In the genomic region with DNA sequence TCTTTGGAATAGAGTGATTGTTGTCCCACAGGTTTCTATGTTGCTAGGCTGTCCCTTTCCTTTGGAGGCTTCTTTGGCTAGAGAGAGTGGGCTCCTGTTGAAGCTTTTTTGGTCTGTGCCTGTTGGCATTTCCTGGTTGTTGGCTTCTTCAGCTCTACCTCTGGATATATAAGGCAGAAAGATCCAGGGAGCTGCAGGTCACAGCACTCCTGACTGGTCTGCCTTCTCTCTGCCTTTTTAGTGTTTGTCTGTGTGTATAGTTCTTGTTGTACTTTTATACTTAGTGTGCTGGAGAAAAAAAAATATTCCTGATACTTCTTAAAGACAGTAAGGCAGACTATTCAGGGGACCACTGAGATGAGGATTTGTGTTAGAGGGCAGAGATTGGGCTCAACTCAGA, we compare ENCODE assay signal across 18 cellular contexts.
A peak's percentile ranks its signal among the peaks of the same experiment; 100 is the strongest.
DNase-seq lines count a peak whose midpoint lies in the region; ATAC-seq and TF ChIP-seq lines count a peak whose summit lies in the region.
"Had no signal": no experiment of that assay in that cellular context is flagged by ENCODE, and none has a peak within 500 bp of the region (broad histone marks: within the 10 kb centered on the region; RNA-seq: fewer than 3 reads in every experiment).

No MANE protein-coding gene starts in this region.

- H3K18ac ChIP-seq in mesendoderm (ENCODE audit: low read length), result no peak overlapping the region
- no peak overlapping the region for H3K18ac ChIP-seq in mesenchymal stem cell (ENCODE audit: low read depth in 1 of 2, low read length in 2 of 2)

- no peaks in the 10 kb centered on the region for H3K9me2 ChIP-seq in HCT116 (ENCODE audit: insufficient read depth)

- H2BK15ac ChIP-seq in mesendoderm (replicated peaks; ENCODE audit: low read depth), result no peak overlapping the region
- H2BK15ac ChIP-seq in mesenchymal stem cell (ENCODE audit: low read depth, poor library complexity, severe bottlenecking), result no peak overlapping the region

- H3K79me2 ChIP-seq in HCT116 (ENCODE audit: insufficient read depth, low read length), result no peaks in the 10 kb centered on the region
- H3K79me2 ChIP-seq in mammary epithelial cell (ENCODE audit: insufficient read depth, low read length), result no peaks in the 10 kb centered on the region
- H3K79me2 ChIP-seq in mesendoderm (ENCODE audit: control insufficient read depth, insufficient read depth, low read length), result no peaks in the 10 kb centered on the region

- H3K9ac ChIP-seq in HCT116 (ENCODE audit: low read length) (no peak overlapping the region), mammary epithelial cell (ENCODE audit: insufficient read depth, low read length) (no peak overlapping the region), mesendoderm (ENCODE audit: low read length) (no peak overlapping the region), mesenchymal stem cell (ENCODE audit: low read length) (no peak overlapping the region)

- BruUV-seq in HCT116 (replicated peaks; lab: Mats Ljungman, UMichigan), result no TSS peak
- BruUV-seq in mammary epithelial cell (replicated peaks; lab: Mats Ljungman, UMichigan), result no TSS peak

- CTCF ChIA-PET in HCT116 (lab: Charles Lee), result no interaction called here
- CTCF ChIA-PET in mammary epithelial cell (lab: Charles Lee; ENCODE audit: low non-redundant PET), result no interaction called here

- H3K79me1 ChIP-seq in mesendoderm (ENCODE audit: low read length) (no peaks in the 10 kb centered on the region), mesenchymal stem cell (replicated peaks; ENCODE audit: low read length, poor library complexity, severe bottlenecking) (peaks cover 2% of the 10 kb centered on the region)

- H3K23ac ChIP-seq in mesendoderm (ENCODE audit: low read length) (no peak overlapping the region), mesenchymal stem cell (ENCODE audit: low read length in 2 of 2) (no peak overlapping the region)

- peaks cover 17% of the 10 kb centered on the region in 2 experiments for H3K9me3 ChIP-seq in HCT116 (ENCODE audit: control insufficient read depth in 1 of 2, insufficient read depth in 1 of 2, low read depth in 1 of 2, low read length in 2 of 2)
- H3K9me3 ChIP-seq in mammary epithelial cell (replicated peaks; ENCODE audit: insufficient read depth, low read length), result peaks cover 13% of the 10 kb centered on the region
- peaks cover 13% of the 10 kb centered on the region for H3K9me3 ChIP-seq in mesenchymal stem cell (ENCODE audit: control insufficient read depth, low read length)

- H3K36me3 ChIP-seq in HCT116 (ENCODE audit: control insufficient read depth in 1 of 2, insufficient read depth in 2 of 2, low read length in 2 of 2) (peaks cover 0 to 9% of the 10 kb centered on the region in 2 experiments; a peak in 1 of 4 replicates), mammary epithelial cell (ENCODE audit: insufficient read depth, low read length) (no peaks in the 10 kb centered on the region), mesendoderm (ENCODE audit: control insufficient read depth, insufficient read depth, low read length) (no peaks in the 10 kb centered on the region), mesenchymal stem cell (ENCODE audit: control insufficient read depth in 1 of 2, insufficient read depth in 2 of 2, low read depth in 1 of 2, low read length in 2 of 2) (peaks cover 6 to 11% of the 10 kb centered on the region in 2 experiments)

- no peak overlapping the region for H4K91ac ChIP-seq in mesenchymal stem cell (ENCODE audit: low read length)

- DNase-seq in NCI-H1092 treated with DMSO at 0.1 percent for 48 hours (lab: John Stamatoyannopoulos, UW) (peak; percentile 8), NCI-H1092 (lab: John Stamatoyannopoulos, UW) (no peak), HCT116 (ENCODE audit: low read depth, low spot score) (peak; percentile 8), mammary epithelial cell (peak; percentile 3), mesendoderm (peak; percentile 63), mesenchymal stem cell (no peak), nucleus accumbens (lab: John Stamatoyannopoulos, UW) (no peak)
- DNase-seq: activated B cell treated with CpG ODN at 0.5 μM for 24 hours; activated naive CD4-positive, alpha-beta T cell treated with anti-CD3 and anti-CD28 coated beads, Interleukin-2, amount 50 U/mL, for 16 hours; AML-193; DND-41; dorsolateral prefrontal cortex; left cardiac atrium; naive B cell; NCI-H2081 treated with DMSO at 0.1 percent for 48 hours; small intestine; stimulated activated CD4-positive, alpha-beta T cell treated with anti-CD3 and anti-CD28 coated beads, Interleukin-2, amount 100 ng/mL, for 24 hours had no signal

- no peak overlapping the region for H4K5ac ChIP-seq in mesendoderm (ENCODE audit: low read length)

- H4K8ac ChIP-seq in mesendoderm (ENCODE audit: low read depth, low read length) (no peak overlapping the region), mesenchymal stem cell (ENCODE audit: low read length) (no peak overlapping the region)

- no peak overlapping the region for H3K27ac ChIP-seq in HCT116 (ENCODE audit: low read depth, low read length)
- no peak overlapping the region for H3K27ac ChIP-seq in mammary epithelial cell (ENCODE audit: insufficient read depth, low read depth, low read length)
- H3K27ac ChIP-seq in mesendoderm (ENCODE audit: low read depth, low read length), result no peak overlapping the region
- no peak overlapping the region for H3K27ac ChIP-seq in mesenchymal stem cell (ENCODE audit: low read length, poor library complexity, severe bottlenecking)
- H3K27ac ChIP-seq: dorsolateral prefrontal cortex had no signal

- H3K4me2 ChIP-seq in HCT116 (ENCODE audit: low read length) (no peak overlapping the region), mammary epithelial cell (ENCODE audit: insufficient read depth, low read depth, low read length) (no peak overlapping the region), mesendoderm (ENCODE audit: low read length) (no peak overlapping the region), mesenchymal stem cell (ENCODE audit: low read length, poor library complexity, severe bottlenecking) (no peak overlapping the region)

- H2BK120ac ChIP-seq in mesendoderm (ENCODE audit: low read depth, low read length), result no peak overlapping the region
- H2BK120ac ChIP-seq in mesenchymal stem cell (ENCODE audit: low read depth, low read length), result no peak overlapping the region

- H2BK12ac ChIP-seq in mesenchymal stem cell (ENCODE audit: low read length in 2 of 2), result no peak overlapping the region

- H2AFZ ChIP-seq in HCT116 (ENCODE audit: low read depth, low read length, poor library complexity, severe bottlenecking), result no peak overlapping the region
- no peak overlapping the region for H2AFZ ChIP-seq in mammary epithelial cell (ENCODE audit: low read depth, low read length)
- no peak overlapping the region for H2AFZ ChIP-seq in mesenchymal stem cell (ENCODE audit: low read depth, low read length)

- POLR2A ChIA-PET in HCT116 (lab: Charles Lee), result no interaction called here

- H4K20me1 ChIP-seq in HCT116 (ENCODE audit: insufficient read depth) (no peaks in the 10 kb centered on the region), mammary epithelial cell (ENCODE audit: insufficient read depth, low read length) (no peaks in the 10 kb centered on the region)

- H3K4me3 ChIP-seq in HCT116 (replicated peaks in 1 of 2; ENCODE audit: low read depth in 1 of 2, low read length in 2 of 2), result no peak overlapping the region
- no peak overlapping the region for H3K4me3 ChIP-seq in mammary epithelial cell (replicated peaks in 1 of 3; ENCODE audit: insufficient read depth in 1 of 3, low read depth in 2 of 3, low read length in 3 of 3)
- H3K4me3 ChIP-seq in mesendoderm (ENCODE audit: low read length), result no peak overlapping the region
- no peak overlapping the region for H3K4me3 ChIP-seq in mesenchymal stem cell (ENCODE audit: insufficient read depth in 1 of 2, low read depth in 1 of 2, low read length in 2 of 2)
- H3K4me3 ChIP-seq: dorsolateral prefrontal cortex had no signal

- no peak overlapping the region for H3K14ac ChIP-seq in mesenchymal stem cell (ENCODE audit: low read length in 2 of 2)

- in situ Hi-C loops in mammary epithelial cell (cut with MboI; ENCODE audit: low sequenced_read_pairs in 2 of 2), result no loop called here

- H3K4me1 ChIP-seq in HCT116 (ENCODE audit: control insufficient read depth in 1 of 2, insufficient read depth in 2 of 2, low read length in 2 of 2) (no peaks in the 10 kb centered on the region), mammary epithelial cell (ENCODE audit: insufficient read depth, low read length) (no peaks in the 10 kb centered on the region), mesendoderm (ENCODE audit: control insufficient read depth, low read depth, low read length) (no peaks in the 10 kb centered on the region), mesenchymal stem cell (ENCODE audit: control insufficient read depth, insufficient read depth, low read depth, low read length) (no peaks in the 10 kb centered on the region)

- RAD21 ChIA-PET in HCT116 (lab: Charles Lee; ENCODE audit: low non-redundant PET in 1 of 2, low total read pairs in 2 of 2, uncharacterized antibody in 2 of 2, unreplicated experiment in 2 of 2), result no interaction called here

- ATAC-seq in HCT116, result no peak
- no peak for ATAC-seq in GM21367 (IDR thresholded peaks at IDR 0.05; ENCODE audit: unreplicated experiment)
- ATAC-seq: left cardiac atrium had no signal

- no peak for TF ChIP-seq RAD21 in HCT116 (IDR thresholded peaks at IDR 0.05; ENCODE audit: low read depth)

- intact Hi-C loops in HCT116 (cut with micrococcal nuclease) (no loop called here), mammary epithelial cell (cut with micrococcal nuclease) (no loop called here)

- no peak overlapping the region for H2AK5ac ChIP-seq in mesendoderm (ENCODE audit: low read length)
- H2AK5ac ChIP-seq in mesenchymal stem cell (ENCODE audit: low read length, severe bottlenecking), result no peak overlapping the region

- H3K4ac ChIP-seq in mesendoderm (ENCODE audit: low read depth, low read length) (no peak overlapping the region), mesenchymal stem cell (ENCODE audit: low read depth in 1 of 2, low read length in 2 of 2) (no peak overlapping the region)

- H2BK5ac ChIP-seq in mesendoderm (ENCODE audit: low read length) (no peak overlapping the region), mesenchymal stem cell (ENCODE audit: low read depth, low read length, poor library complexity, severe bottlenecking) (no peak overlapping the region)

- H3K56ac ChIP-seq in mesendoderm (ENCODE audit: low read length), result no peak overlapping the region

- dilution Hi-C loops in mammary epithelial cell (cut with HindIII; ENCODE audit: low sequenced_read_pairs), result no loop called here

- H3K27me3 ChIP-seq in HCT116 (ENCODE audit: insufficient read depth, low read length) (no peaks in the 10 kb centered on the region), mammary epithelial cell (ENCODE audit: insufficient read depth, low read length) (no peaks in the 10 kb centered on the region), mesendoderm (ENCODE audit: insufficient read depth, low read length, poor library complexity) (no peaks in the 10 kb centered on the region), mesenchymal stem cell (ENCODE audit: control insufficient read depth in 1 of 2, insufficient read depth in 1 of 2, low read length in 2 of 2) (no peaks in the 10 kb centered on the region)
- H3K27me3 ChIP-seq: dorsolateral prefrontal cortex had no signal

- no peak for TF ChIP-seq POLR2A in HCT116 (IDR thresholded peaks at IDR 0.05; ENCODE audit: borderline replicate concordance, extremely low read depth, insufficient read depth, insufficient read length)

- TF ChIP-seq CTCF in HCT116 (IDR thresholded peaks at IDR 0.05 in 2 of 3, conservative IDR thresholded peaks at IDR 0.05 in 1 of 3; ENCODE audit: borderline replicate concordance in 1 of 3, insufficient read depth in 1 of 3, low read depth in 2 of 3, low read length in 2 of 3), result no peak
- no peak for TF ChIP-seq CTCF in mammary epithelial cell (conservative IDR thresholded peaks at IDR 0.05 in 1 of 2, IDR thresholded peaks at IDR 0.05 in 1 of 2; ENCODE audit: extremely low read depth in 1 of 2, insufficient read depth in 1 of 2, low read depth in 1 of 2, low read length in 2 of 2)

Comparison
In these comparisons a context has a peak if more than half of its experiments do, and no peak if none do; other contexts are left out.
1. DNase-seq: peak in NCI-H1092 treated with DMSO at 0.1 percent for 48 hours (single experiment), HCT116 (single experiment), mammary epithelial cell (single experiment) and mesendoderm (single experiment); none in NCI-H1092 (single experiment), mesenchymal stem cell (single experiment) and nucleus accumbens (0 of 56).